In genomic region chr15:37789881-37790280, GRCh38 we compare ENCODE assay signal across 15 cellular contexts.
A peak's percentile ranks its signal among the peaks of the same experiment; 100 is the strongest.
DNase-seq lines count a peak whose midpoint lies in the region; ATAC-seq, FAIRE-seq and TF ChIP-seq lines count a peak whose summit lies in the region.
"Had no signal": no experiment of that assay in that cellular context is flagged by ENCODE, and none has a peak within 500 bp of the region (broad histone marks: within the 10 kb centered on the region; RNA-seq: fewer than 3 reads in every experiment).

No MANE protein-coding gene starts in this region.

- H3K27me3 ChIP-seq in endothelial cell of umbilical vein (ENCODE audit: control insufficient read depth in 2 of 2, insufficient read depth in 2 of 2, low read length in 2 of 2) = no peaks in the 10 kb centered on the region
- no peaks in the 10 kb centered on the region for H3K27me3 ChIP-seq in upper lobe of right lung

- H3K36me3 ChIP-seq in endothelial cell of umbilical vein (ENCODE audit: control insufficient read depth in 2 of 2, extremely low read depth in 1 of 2, insufficient read depth in 2 of 2, low read length in 2 of 2) (no peaks in the 10 kb centered on the region), upper lobe of right lung (no peaks in the 10 kb centered on the region)

- H3K4me3 ChIP-seq in endothelial cell of umbilical vein (replicated peaks in 1 of 3; ENCODE audit: insufficient read depth in 1 of 3, low read depth in 1 of 3, low read length in 3 of 3) (no peak overlapping the region), upper lobe of right lung (no peak overlapping the region)

- peaks cover 4% of the 10 kb centered on the region for H3K4me1 ChIP-seq in endothelial cell of umbilical vein (ENCODE audit: control insufficient read depth, extremely low read depth, insufficient read depth, low read length)
- H3K4me1 ChIP-seq in upper lobe of right lung = no peaks in the 10 kb centered on the region

- H3K27ac ChIP-seq in endothelial cell of umbilical vein (ENCODE audit: insufficient read depth, low read depth, low read length) (no peak overlapping the region), upper lobe of right lung (no peak overlapping the region)

- TF ChIP-seq CTCF in endothelial cell of umbilical vein (IDR thresholded peaks at IDR 0.05; ENCODE audit: extremely low read depth in 1 of 2, insufficient read depth in 1 of 2, low read depth in 1 of 2, low read length in 2 of 2) = no peak
- TF ChIP-seq CTCF in omental fat pad (IDR thresholded peaks at IDR 0.05) = no peak
- TF ChIP-seq CTCF in upper lobe of right lung (IDR thresholded peaks at IDR 0.05) = no peak

- peaks cover 2% of the 10 kb centered on the region for H3K27me3 Mint-ChIP-seq in activated CD8-positive, alpha-beta T cell treated with anti-CD3 and anti-CD28 coated beads, Interleukin-2, amount 10 ng/mL, durations not matched to agents 7 days and 5 days (ENCODE audit: low read depth)
- H3K27me3 Mint-ChIP-seq: naive B cell had no signal

- H3K27ac Mint-ChIP-seq in activated CD8-positive, alpha-beta T cell treated with anti-CD3 and anti-CD28 coated beads, Interleukin-2, amount 10 ng/mL, durations not matched to agents 7 days and 5 days = no peak overlapping the region
- H3K27ac Mint-ChIP-seq: immature natural killer cell, naive B cell had no signal

- H3K9me3 ChIP-seq in endothelial cell of umbilical vein (replicated peaks; ENCODE audit: control insufficient read depth, insufficient read depth, low read length) = no peaks in the 10 kb centered on the region
- no peaks in the 10 kb centered on the region for H3K9me3 ChIP-seq in upper lobe of right lung

- CTCF ChIA-PET in endothelial cell of umbilical vein (lab: Charles Lee) = interaction anchor here (5.8 kb wide), 1 partner anchor 25 kb away, joined by 31 read pairs; no protein-coding TSS in a partner anchor
- CTCF ChIA-PET in activated CD8-positive, alpha-beta T cell treated with anti-CD3 and anti-CD28 coated beads, Interleukin-2, amount 10 ng/mL, durations not matched to agents 7 days and 5 days (lab: Charles Lee) = no interaction called here

- DNase-seq in EL (peak; percentile 75), NCI-H226 (peak; percentile 48), endothelial cell of umbilical vein (ENCODE audit: low read depth, low spot score) (peak; percentile 43), omental fat pad (ENCODE audit: low spot score) (no peak), upper lobe of right lung (no peak)
- DNase-seq in activated CD8-positive, alpha-beta T cell treated with anti-CD3 and anti-CD28 coated beads, Interleukin-2, amount 10 ng/mL, durations not matched to agents 7 days and 5 days = no peak
- no peak for DNase-seq in stimulated activated CD4-positive, alpha-beta T cell treated with anti-CD3 and anti-CD28 coated beads, Interleukin-4, amount 100 ng/mL, for 4 hours
- DNase-seq: activated CD4-positive, alpha-beta T cell treated with anti-CD3 and anti-CD28 coated beads for 4 hours; activated effector memory CD4-positive, alpha-beta T cell treated with Interleukin-2 at 50 U/mL for 16 hours; immature natural killer cell; naive B cell; NCI-H2107; SW 1271 had no signal

- intact Hi-C loops in endothelial cell of umbilical vein (cut with micrococcal nuclease) (no loop called here), upper lobe of right lung (cut with DNase I) (no loop called here)

- no peak for FAIRE-seq in endothelial cell of umbilical vein (lab: Jason Lieb, UNC)

- H3K4me3 Mint-ChIP-seq in activated CD8-positive, alpha-beta T cell treated with anti-CD3 and anti-CD28 coated beads, Interleukin-2, amount 10 ng/mL, durations not matched to agents 7 days and 5 days = no peak overlapping the region
- H3K4me3 Mint-ChIP-seq: immature natural killer cell, naive B cell had no signal

- H3K4me1 Mint-ChIP-seq in activated CD8-positive, alpha-beta T cell treated with anti-CD3 and anti-CD28 coated beads, Interleukin-2, amount 10 ng/mL, durations not matched to agents 7 days and 5 days (ENCODE audit: low read depth) = no peaks in the 10 kb centered on the region
- H3K4me1 Mint-ChIP-seq: immature natural killer cell, naive B cell had no signal

- no peak for TF ChIP-seq POLR2A in endothelial cell of umbilical vein (IDR thresholded peaks at IDR 0.05; ENCODE audit: low read depth, low read length)

- BruUV-seq in endothelial cell of umbilical vein (replicated peaks; lab: Mats Ljungman, UMichigan) = no TSS peak

- H4K20me1 ChIP-seq in endothelial cell of umbilical vein (replicated peaks; ENCODE audit: control insufficient read depth, extremely low read depth, insufficient read depth, low read length) = no peaks in the 10 kb centered on the region

- no peak overlapping the region for H3K9ac ChIP-seq in endothelial cell of umbilical vein (replicated peaks; ENCODE audit: extremely low read depth, insufficient read depth, low read length)

- H3K79me2 ChIP-seq in endothelial cell of umbilical vein (ENCODE audit: control insufficient read depth, insufficient read depth, low read length) = no peaks in the 10 kb centered on the region

- ATAC-seq in omental fat pad (ENCODE audit: low FRiP score) = peak; percentile 86
- no peak for ATAC-seq in upper lobe of right lung
- no peak for ATAC-seq in activated CD8-positive, alpha-beta T cell treated with anti-CD3 and anti-CD28 coated beads, Interleukin-2, amount 10 ng/mL, durations not matched to agents 7 days and 5 days
- ATAC-seq: esophagus mucosa, sciatic nerve had no signal

- H3K4me2 ChIP-seq in endothelial cell of umbilical vein (ENCODE audit: insufficient read depth, low read length) = no peak overlapping the region

- H3K36me3 Mint-ChIP-seq in activated CD8-positive, alpha-beta T cell treated with anti-CD3 and anti-CD28 coated beads, Interleukin-2, amount 10 ng/mL, durations not matched to agents 7 days and 5 days (ENCODE audit: low read depth) = no peaks in the 10 kb centered on the region
- H3K36me3 Mint-ChIP-seq: immature natural killer cell, naive B cell had no signal

- dilution Hi-C loops in endothelial cell of umbilical vein (cut with MboI; ENCODE audit: extremely low pct_ligation_motif_present, low sequenced_read_pairs) = no loop called here

- H2AFZ ChIP-seq in endothelial cell of umbilical vein (ENCODE audit: low read depth, low read length) = no peak overlapping the region

- H3K9me3 Mint-ChIP-seq in activated CD8-positive, alpha-beta T cell treated with anti-CD3 and anti-CD28 coated beads, Interleukin-2, amount 10 ng/mL, durations not matched to agents 7 days and 5 days (ENCODE audit: insufficient read depth) = no peaks in the 10 kb centered on the region
- H3K9me3 Mint-ChIP-seq: naive B cell had no signal

- POLR2A ChIA-PET in endothelial cell of umbilical vein (lab: Charles Lee) = no interaction called here
- POLR2A ChIA-PET in activated CD8-positive, alpha-beta T cell treated with anti-CD3 and anti-CD28 coated beads, Interleukin-2, amount 10 ng/mL, durations not matched to agents 7 days and 5 days (lab: Charles Lee) = no interaction called here

- no peaks in the 10 kb centered on the region for H3K9me1 ChIP-seq in endothelial cell of umbilical vein (replicated peaks; ENCODE audit: control insufficient read depth, extremely low read depth, insufficient read depth, low read length)

TF ChIP-seq in endothelial cell of umbilical vein, 7 proteins besides CTCF, POLR2A, EP300 and RAD21:
- peak; percentile 94 for TF ChIP-seq FOS (IDR thresholded peaks at IDR 0.05; ENCODE audit: borderline replicate concordance, insufficient read depth, low read length)
- peak; percentile 52 for TF ChIP-seq GATA2 (IDR thresholded peaks at IDR 0.05; ENCODE audit: insufficient read depth, insufficient read length, low read depth, low read length)
- no peak for TF ChIP-seq POLR2AphosphoS5 (IDR thresholded peaks at IDR 0.05; ENCODE audit: insufficient read depth, low read depth, low read length)
- TF ChIP-seq EZH2 (IDR thresholded peaks at IDR 0.05; ENCODE audit: borderline replicate concordance, low read depth, low read length, severe bottlenecking) = no peak
- no peak for TF ChIP-seq MAX (IDR thresholded peaks at IDR 0.05; ENCODE audit: insufficient read depth, insufficient read length)
- no peak for TF ChIP-seq MYC (IDR thresholded peaks at IDR 0.05; ENCODE audit: low read depth, low read length)
- TF ChIP-seq JUN (IDR thresholded peaks at IDR 0.05; ENCODE audit: borderline replicate concordance, insufficient read depth, insufficient read length, low read depth) = peak; percentile 11

Comparison
In these comparisons a context has a peak if more than half of its experiments do, and no peak if none do; other contexts are left out.
1. DNase-seq: peak in EL (single experiment), NCI-H226 (single experiment) and endothelial cell of umbilical vein (single experiment); none in omental fat pad (single experiment), upper lobe of right lung (single experiment), activated CD8-positive, alpha-beta T cell treated with anti-CD3 and anti-CD28 coated beads, Interleukin-2, amount 10 ng/mL, durations not matched to agents 7 days and 5 days (single experiment) and stimulated activated CD4-positive, alpha-beta T cell treated with anti-CD3 and anti-CD28 coated beads, Interleukin-4, amount 100 ng/mL, for 4 hours (0 of 2).